In genomic region chrX:155874571-155875244, GRCh38 we compare ENCODE assay signal across 14 cellular contexts. TPM values are rescaled to one million over a fixed set of nuclear protein-coding genes. Genes with fewer than 3 reads are reported as not detected.
A peak's percentile ranks its signal among the peaks of the same experiment; 100 is the strongest.
DNase-seq lines count a peak whose midpoint lies in the region; ATAC-seq, FAIRE-seq and TF ChIP-seq lines count a peak whose summit lies in the region.
"Had no signal": no experiment of that assay in that cellular context is flagged by ENCODE, and none has a peak within 500 bp of the region (broad histone marks: within the 10 kb centered on the region; RNA-seq: fewer than 3 reads in every experiment).

No MANE protein-coding gene starts in this region.

- H3K9me3 ChIP-seq in A549 (no peaks in the 10 kb centered on the region), adipocyte (ENCODE audit: control insufficient read depth, low read length) (no peaks in the 10 kb centered on the region), lower lobe of right lung (no peaks in the 10 kb centered on the region), hepatocyte (ENCODE audit: low read depth) (no peaks in the 10 kb centered on the region)
- H3K9me3 ChIP-seq: body of pancreas had no signal

- H2AFZ ChIP-seq in hepatocyte: no peak overlapping the region

- peak overlapping the region; percentile 77 for H3K4me2 ChIP-seq in A549
- H3K4me2 ChIP-seq in hepatocyte: no peak overlapping the region

- H3K4me1 ChIP-seq in A549: no peaks in the 10 kb centered on the region
- H3K4me1 ChIP-seq in adipocyte (ENCODE audit: control insufficient read depth, insufficient read depth, low read length): no peaks in the 10 kb centered on the region
- H3K4me1 ChIP-seq in lower lobe of right lung: no peaks in the 10 kb centered on the region
- no peaks in the 10 kb centered on the region for H3K4me1 ChIP-seq in hepatocyte (ENCODE audit: insufficient read depth)
- H3K4me1 ChIP-seq: body of pancreas had no signal

- POLR2A ChIA-PET in A549 (lab: Yijun Ruan, JAX): no interaction called here

- DNase-seq in A549 (ENCODE audit: low read depth in 1 of 2, low spot score in 1 of 2): no peak
- DNase-seq in ELR (ENCODE audit: low read depth): peak; percentile 1
- DNase-seq in adipocyte (ENCODE audit: low read depth): no peak
- DNase-seq in lower lobe of right lung: no peak
- no peak for DNase-seq in endothelial cell (ENCODE audit: low spot score)
- no peak for DNase-seq in NCI-H1694 treated with DMSO at 0.1 percent for 48 hours (lab: John Stamatoyannopoulos, UW)
- DNase-seq in hepatocyte (ENCODE audit: low spot score): no peak
- DNase-seq: body of pancreas, mesendoderm, NCI-H1417, NCI-H82, SHP77 had no signal

- no peak overlapping the region for H3K27ac Mint-ChIP-seq in endothelial cell (ENCODE audit: unreplicated experiment)

- H3K27me3 ChIP-seq in adipocyte (replicated peaks; ENCODE audit: control insufficient read depth, insufficient read depth, low read length) (no peaks in the 10 kb centered on the region), lower lobe of right lung (ENCODE audit: low read depth) (peaks cover 11% of the 10 kb centered on the region), hepatocyte (no peaks in the 10 kb centered on the region)
- H3K27me3 ChIP-seq: body of pancreas had no signal

- no peak overlapping the region for H3K4me3 Mint-ChIP-seq in endothelial cell (ENCODE audit: unreplicated experiment)

- H3K9ac ChIP-seq in adipocyte (ENCODE audit: low read length): no peak overlapping the region

- no peak for TF ChIP-seq EP300 in A549 (IDR thresholded peaks at IDR 0.05)

- peaks cover 3% of the 10 kb centered on the region for H3K27me3 Mint-ChIP-seq in endothelial cell (ENCODE audit: unreplicated experiment)

- TF ChIP-seq CTCF in A549 (IDR thresholded peaks at IDR 0.05): no peak
- TF ChIP-seq CTCF in lower lobe of right lung (IDR thresholded peaks at IDR 0.05): no peak
- TF ChIP-seq CTCF in endothelial cell (IDR thresholded peaks at IDR 0.05; ENCODE audit: unreplicated experiment): no peak
- no peak for TF ChIP-seq CTCF in hepatocyte (IDR thresholded peaks at IDR 0.05; ENCODE audit: poor library complexity)

- no peaks in the 10 kb centered on the region for H3K4me1 Mint-ChIP-seq in endothelial cell (ENCODE audit: unreplicated experiment)

- CTCF ChIA-PET in A549 (lab: Yijun Ruan, JAX): no interaction called here

- ATAC-seq in A549: peak in 1 of 2 experiments; percentile 71; a peak in 3 of 6 replicates
- ATAC-seq in lower lobe of right lung: peak; percentile 21 to 32
- ATAC-seq in GM18858 (IDR thresholded peaks at IDR 0.05; ENCODE audit: unreplicated experiment): no peak
- ATAC-seq: body of pancreas had no signal

- H3K9me2 ChIP-seq in hepatocyte (replicated peaks; ENCODE audit: insufficient read depth): no peaks in the 10 kb centered on the region

- H4K20me1 ChIP-seq in hepatocyte (ENCODE audit: insufficient read depth, poor library complexity, severe bottlenecking): no peaks in the 10 kb centered on the region

- H3K4me3 ChIP-seq in A549 (peak overlapping the region; percentile 14), adipocyte (ENCODE audit: low read length) (peak overlapping the region; percentile 58), lower lobe of right lung (peak overlapping the region; percentile 15), hepatocyte (no peak overlapping the region)
- H3K4me3 ChIP-seq: body of pancreas had no signal

- no peaks in the 10 kb centered on the region for H3K36me3 Mint-ChIP-seq in endothelial cell (ENCODE audit: low read depth, unreplicated experiment)

- TF ChIP-seq POLR2A in A549 (IDR thresholded peaks at IDR 0.05; ENCODE audit: low read length): no peak

- WGBS in A549 (ENCODE audit: missing lambda C conversion rate): 22% methylated on average over 31 of the region's 31 CpGs
- 83% methylated on average over 31 of the region's 31 CpGs for WGBS in hepatocyte (ENCODE audit: low lambda C conversion rate, missing lambda C conversion rate)

- no peak for TF ChIP-seq RAD21 in A549 (conservative IDR thresholded peaks at IDR 0.05 in 1 of 2, IDR thresholded peaks at IDR 0.05 in 1 of 2)

- intact Hi-C loops in lower lobe of right lung (cut with DNase I): no loop called here

- H3K79me2 ChIP-seq in hepatocyte: no peaks in the 10 kb centered on the region

- no peak for FAIRE-seq in A549 (lab: Jason Lieb, UNC)

- H3K9me3 Mint-ChIP-seq in endothelial cell (ENCODE audit: unreplicated experiment): peaks cover 8% of the 10 kb centered on the region

- H3K36me3 ChIP-seq in adipocyte (ENCODE audit: control insufficient read depth, insufficient read depth, low read length, severe bottlenecking) (no peaks in the 10 kb centered on the region), lower lobe of right lung (no peaks in the 10 kb centered on the region), hepatocyte (replicated peaks; ENCODE audit: insufficient read depth, low read depth) (no peaks in the 10 kb centered on the region)

- no peak overlapping the region for H3K27ac ChIP-seq in A549
- H3K27ac ChIP-seq in lower lobe of right lung: no peak overlapping the region
- H3K27ac ChIP-seq in hepatocyte: no peak overlapping the region
- H3K27ac ChIP-seq: body of pancreas, C4-2B had no signal

TF ChIP-seq in A549, 52 proteins besides CTCF, POLR2A, EP300 and RAD21:
- TF ChIP-seq, protein P1, sequence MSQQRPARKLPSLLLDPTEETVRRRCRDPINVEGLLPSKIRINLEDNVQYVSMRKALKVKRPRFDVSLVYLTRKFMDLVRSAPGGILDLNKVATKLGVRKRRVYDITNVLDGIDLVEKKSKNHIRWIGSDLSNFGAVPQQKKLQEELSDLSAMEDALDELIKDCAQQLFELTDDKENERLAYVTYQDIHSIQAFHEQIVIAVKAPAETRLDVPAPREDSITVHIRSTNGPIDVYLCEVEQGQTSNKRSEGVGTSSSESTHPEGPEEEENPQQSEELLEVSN (IDR thresholded peaks at IDR 0.05; ENCODE audit: borderline replicate concordance, low read depth): no peak
- no peak for TF ChIP-seq HDAC2 (IDR thresholded peaks at IDR 0.05)
- TF ChIP-seq GATA3 (IDR thresholded peaks at IDR 0.05; ENCODE audit: borderline replicate concordance): no peak
- no peak for TF ChIP-seq ATOH8 (CRISPR knock-in tag; IDR thresholded peaks at IDR 0.05; ENCODE audit: low read depth)

RNA-seq across cellular contexts. Expression of gene VAMP7, which starts 6.4 kb away (rescaled TPM):
- polyA plus RNA-seq in A549 (2011; rRNA removed) (40.9 and 53.7 TPM in 2 replicates), A549 (2017; fragmentation: RNase III; extraction: RNeasy Plus Mini Kit Qiagen cat#74134 plus additional on column Dnase treatment) (35.4 to 37.0 TPM (median 36.0 TPM) in 3 replicates), hepatocyte (34.0 and 34.8 TPM in 2 replicates)
- polyA plus RNA-seq in A549 (2012; cell fraction: cytosol; rRNA removed): 11.4 and 13.1 TPM in 2 replicates
- polyA plus RNA-seq in A549 (2012; cell fraction: nucleus; rRNA removed): 3.3 and 4.9 TPM in 2 replicates
- 19.6 and 20.2 TPM in 2 replicates for polyA minus RNA-seq in A549 (2011; rRNA and poly(A)+ RNA removed)
- total RNA-seq in lower lobe of right lung (31.0 TPM), endothelial cell (ENCODE audit: unreplicated experiment) (29.1 TPM), hepatocyte (52.6 and 55.9 TPM in 2 replicates)
